ENCODE assay signal across 8 cellular contexts in the genomic region with DNA sequence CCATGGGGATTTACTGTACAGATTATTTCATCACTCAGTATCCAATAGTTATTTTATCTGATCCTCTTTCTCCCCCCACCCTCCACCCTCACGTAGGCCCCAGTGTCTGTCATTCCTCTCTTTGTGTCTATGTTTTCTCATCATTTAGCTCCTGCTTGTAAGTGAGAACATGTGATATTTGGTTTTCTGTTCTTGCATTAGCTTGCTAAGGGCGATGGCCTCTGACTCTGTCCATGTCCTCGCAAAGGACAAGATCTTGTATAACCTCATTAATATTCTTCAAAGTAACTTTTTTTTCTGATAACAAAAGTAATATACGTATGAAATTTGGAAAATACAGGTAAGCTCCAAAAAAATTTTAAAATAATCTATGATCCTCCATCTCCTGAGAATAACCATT.
"Had no signal": no experiment of that assay in that cellular context is flagged by ENCODE, and none has a peak within 500 bp of the region (broad histone marks: within the 10 kb centered on the region; RNA-seq: fewer than 3 reads in every experiment).

No MANE protein-coding gene starts in this region.

- DNase-seq: GM23248, GOT3, H7, H9, HCEC 1CT, HFFc6 had no signal

- ATAC-seq: GM23338, HCT116 had no signal
